Comparison of ENCODE assay signal across 8 cellular contexts in the genomic region with DNA sequence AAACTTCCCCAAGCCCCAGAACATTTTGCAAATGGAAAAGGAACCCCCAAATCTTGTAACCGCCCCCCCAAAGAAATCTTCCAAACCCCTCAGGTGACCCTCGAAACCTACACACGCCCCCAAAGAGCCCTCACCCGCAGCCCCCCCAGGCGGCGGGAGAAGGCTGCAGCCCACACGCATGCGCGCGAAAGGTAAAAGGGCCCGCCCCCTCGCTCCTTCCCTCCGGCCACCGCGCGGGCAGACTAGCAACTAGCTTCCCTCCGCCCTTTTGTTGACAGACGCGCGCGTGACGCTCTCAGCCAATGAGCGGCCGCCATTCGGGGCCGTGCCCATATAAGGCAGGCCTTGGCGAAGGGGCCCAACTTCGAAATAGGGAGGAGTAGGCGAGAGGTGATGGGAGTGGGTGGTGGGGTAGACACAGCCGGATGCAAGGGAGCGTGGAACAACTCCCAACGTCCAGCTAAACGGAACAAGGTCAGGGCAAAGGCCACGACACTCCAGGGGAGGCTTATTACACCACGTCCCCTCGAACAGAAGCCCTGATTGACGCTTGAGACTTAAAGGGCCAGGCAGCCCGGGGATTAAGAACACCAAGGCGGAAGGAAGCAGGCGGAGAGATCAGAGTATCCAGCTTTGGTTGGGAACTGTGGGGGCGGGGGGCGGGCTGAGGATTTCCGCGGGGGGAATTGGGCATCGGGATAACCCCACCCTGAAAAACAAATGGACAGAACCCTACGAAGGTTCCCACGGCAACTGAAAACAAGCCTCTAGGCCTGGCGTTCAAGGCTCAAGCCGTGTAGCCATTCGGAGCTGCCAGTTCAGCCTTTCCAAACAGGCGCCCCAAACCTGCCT. TPM values are rescaled to one million over a fixed set of nuclear protein-coding genes. Genes with fewer than 3 reads are reported as not detected.
A peak's percentile ranks its signal among the peaks of the same experiment; 100 is the strongest.
DNase-seq lines count a peak whose midpoint lies in the region; ATAC-seq and TF ChIP-seq lines count a peak whose summit lies in the region.

No MANE protein-coding gene starts in this region.

- H3K27me3 Mint-ChIP-seq in T-helper 17 cell: no peaks in the 10 kb centered on the region

- TF ChIP-seq CTCF in GM13977 (IDR thresholded peaks at IDR 0.05; ENCODE audit: extremely low read depth, insufficient read depth, missing control alignments): peak; percentile 19
- peak; percentile 23 for TF ChIP-seq CTCF in left ventricle myocardium inferior (IDR thresholded peaks at IDR 0.05; ENCODE audit: borderline replicate concordance)
- peak; percentile 15 for TF ChIP-seq CTCF in upper lobe of right lung (IDR thresholded peaks at IDR 0.05)

- H3K36me3 ChIP-seq in left ventricle myocardium inferior: peaks cover 15% of the 10 kb centered on the region
- peaks cover 15% of the 10 kb centered on the region for H3K36me3 ChIP-seq in upper lobe of right lung

- peak overlapping the region; percentile 96 for H3K27ac Mint-ChIP-seq in T-helper 17 cell

- peak overlapping the region; percentile 99 for H3K4me3 Mint-ChIP-seq in T-helper 17 cell

- H3K9me3 ChIP-seq in T-helper 17 cell (ENCODE audit: control insufficient read depth, low read length, poor library complexity, severe bottlenecking) (no peaks in the 10 kb centered on the region), left ventricle myocardium inferior (replicated peaks) (no peaks in the 10 kb centered on the region), upper lobe of right lung (no peaks in the 10 kb centered on the region)

- ATAC-seq in HG02885 (IDR thresholded peaks at IDR 0.05; ENCODE audit: poor library complexity, unreplicated experiment) (peak; percentile 94), T-helper 17 cell (peak; percentile 96), upper lobe of right lung (peak; percentile 98)

- intact Hi-C loops in left ventricle myocardium inferior (cut with micrococcal nuclease) (no loop called here), posterior vena cava (cut with DNase I) (loop anchor here in 1 of 2 donors (10.0 kb wide), 1 partner anchor 77 kb away; a partner anchor contains a TSS), upper lobe of right lung (cut with DNase I) (no loop called here)

- H3K27me3 ChIP-seq in left ventricle myocardium inferior (ENCODE audit: low read depth): no peaks in the 10 kb centered on the region
- no peaks in the 10 kb centered on the region for H3K27me3 ChIP-seq in upper lobe of right lung

- H3K4me1 ChIP-seq in left ventricle myocardium inferior (peaks cover 30% of the 10 kb centered on the region), upper lobe of right lung (peaks cover 15% of the 10 kb centered on the region)

- peak; percentile 97 for DNase-seq in GM13977 (ENCODE audit: low spot score)
- peak; percentile 98 for DNase-seq in NCI-H1694 treated with DMSO at 0.1 percent for 48 hours (lab: John Stamatoyannopoulos, UW)
- DNase-seq in T-helper 17 cell: peak; percentile 91 to 96 (median 95)
- DNase-seq in left ventricle myocardium inferior: peak; percentile 98
- peak; percentile 100 for DNase-seq in posterior vena cava (ENCODE audit: low spot score)
- peak; percentile 100 for DNase-seq in upper lobe of right lung

- H3K27ac ChIP-seq in angular gyrus (ENCODE audit: low read depth, low read length): peak overlapping the region; percentile 97
- peak overlapping the region; percentile 95 for H3K27ac ChIP-seq in left ventricle myocardium inferior (replicated peaks)
- peak overlapping the region; percentile 86 for H3K27ac ChIP-seq in upper lobe of right lung

- peaks cover 30% of the 10 kb centered on the region for H3K4me1 Mint-ChIP-seq in T-helper 17 cell

- H3K4me3 ChIP-seq in left ventricle myocardium inferior: peak overlapping the region; percentile 75
- peak overlapping the region; percentile 69 for H3K4me3 ChIP-seq in upper lobe of right lung

- no peaks in the 10 kb centered on the region for H3K36me3 Mint-ChIP-seq in T-helper 17 cell (ENCODE audit: low read depth)

- in situ Hi-C loops in GM13977 (cut with MboI; ENCODE audit: low pct_unique_long_range_greater_than_20kb, low sequenced_read_pairs, unreplicated experiment): no loop called here

RNA-seq across cellular contexts. Expression of a gene that starts 13.3 kb away (rescaled TPM):
- total RNA-seq in T-helper 17 cell (10 to 100 TPM; 19.4 to 23.2 TPM), left ventricle myocardium inferior (9.4 TPM), posterior vena cava (10 to 100 TPM; 11.2 to 12.3 TPM), upper lobe of right lung (16.5 TPM)

RNA-seq across cellular contexts. Expression of a gene that starts 15.9 kb away (rescaled TPM):
- total RNA-seq in T-helper 17 cell: not detected
- not detected for total RNA-seq in left ventricle myocardium inferior
- total RNA-seq in posterior vena cava: not detected
- total RNA-seq in upper lobe of right lung: not detected

RNA-seq across cellular contexts. Expression of a gene that starts 24.9 kb away (rescaled TPM):
- total RNA-seq in T-helper 17 cell (10 to 100 TPM in 1 of 2 donors, 1 to 10 TPM in 1; 7.1 to 13.2 TPM), left ventricle myocardium inferior (2.2 TPM), posterior vena cava (1 to 10 TPM; 3.1 to 4.5 TPM), upper lobe of right lung (7.0 TPM)

RNA-seq across cellular contexts. Expression of a gene that starts 25.6 kb away (rescaled TPM):
- total RNA-seq in T-helper 17 cell (100 to 1,000 TPM; 333 to 339 TPM), left ventricle myocardium inferior (249 TPM), posterior vena cava (100 to 1,000 TPM; 244 to 250 TPM), upper lobe of right lung (188 TPM)

RNA-seq across cellular contexts. Expression of a gene that starts 49.3 kb away (rescaled TPM):
- total RNA-seq in T-helper 17 cell: 1 to 10 TPM; 2.3 to 4.6 TPM
- 4.7 TPM for total RNA-seq in left ventricle myocardium inferior
- total RNA-seq in posterior vena cava: under 1 TPM in 1 of 2 donors, not detected in 1; 0.38 TPM
- total RNA-seq in upper lobe of right lung: 4.8 TPM

Comparison
In these comparisons a context has a peak if more than half of its experiments do, and no peak if none do; other contexts are left out.
1. Peak in every context shown above with its lines: DNase-seq, ATAC-seq, H3K4me3 ChIP-seq and H3K27ac ChIP-seq.